ENCODE assay signal across 15 cellular contexts in genomic region chr7:138468244-138469123, GRCh38. TPM values are rescaled to one million over a fixed set of nuclear protein-coding genes. Genes with fewer than 3 reads are reported as not detected.
DNase-seq lines count a peak whose midpoint lies in the region; ATAC-seq and TF ChIP-seq lines count a peak whose summit lies in the region.
"Had no signal": no experiment of that assay in that cellular context is flagged by ENCODE, and none has a peak within 500 bp of the region (broad histone marks: within the 10 kb centered on the region; RNA-seq: fewer than 3 reads in every experiment).

No MANE protein-coding gene starts in this region.

- no TSS peak for BruUV-seq in PC-3 (replicated peaks; lab: Mats Ljungman, UMichigan)

- H3K36me3 Mint-ChIP-seq in GM23338 (ENCODE audit: low read depth), result peaks cover 52% of the 10 kb centered on the region

- 0 out of 2 replicates have a peak, but pooled peaks cover 4% of the 10 kb centered on the region for H3K36me3 ChIP-seq in GM23338 (ENCODE audit: insufficient read depth)
- H3K36me3 ChIP-seq in PC-3 (ENCODE audit: low read depth, low read length), result no peaks in the 10 kb centered on the region
- peaks cover 17% of the 10 kb centered on the region; the same call in 1 of the 2 replicates for H3K36me3 ChIP-seq in Karpas-422 (ENCODE audit: insufficient read depth, low read length)

- H4K20me1 ChIP-seq in GM23338 (replicated peaks; ENCODE audit: insufficient read depth) (peaks cover 69% of the 10 kb centered on the region), PC-3 (ENCODE audit: low read length) (no peaks in the 10 kb centered on the region), Karpas-422 (ENCODE audit: insufficient read depth, low read depth, low read length) (no peaks in the 10 kb centered on the region)

- CTCF ChIA-PET in PC-3 (lab: Charles Lee), result no interaction called here

- 0 out of 2 replicates have a peak overlapping the region, but pooled peaks have one; percentile 0 for H3K27ac ChIP-seq in GM23338 (ENCODE audit: low read depth)
- H3K27ac ChIP-seq in PC-3 (ENCODE audit: low read length), result no peak overlapping the region
- H3K27ac ChIP-seq in Karpas-422 (ENCODE audit: low read length), result no peak overlapping the region

- intact Hi-C loops in PC-3 (cut with micrococcal nuclease), result no loop called here

- H3K4me1 Mint-ChIP-seq in GM23338, result peaks cover 59% of the 10 kb centered on the region

- peak overlapping the region; percentile 11; the same call in 1 of the 2 replicates for H3K27ac Mint-ChIP-seq in GM23338

- H3K4me3 Mint-ChIP-seq in GM23338, result peak overlapping the region; percentile 17; the same call in 2 of the 3 replicates

- no peak overlapping the region for H2AFZ ChIP-seq in GM23338
- no peak overlapping the region for H2AFZ ChIP-seq in PC-3 (ENCODE audit: low read length)
- no peak overlapping the region for H2AFZ ChIP-seq in Karpas-422 (ENCODE audit: low read length)

- no peak for ATAC-seq in GM23338
- ATAC-seq in PC-3, result no peak
- no peak for ATAC-seq in GM21825 (IDR thresholded peaks at IDR 0.05; ENCODE audit: unreplicated experiment)

- H3K4me3 ChIP-seq in GM23338 (no peak overlapping the region; the same call in 1 of the 2 replicates), PC-3 (ENCODE audit: low read length) (no peak overlapping the region), Karpas-422 (ENCODE audit: low read length) (no peak overlapping the region)

- H3K27me3 ChIP-seq in GM23338 (ENCODE audit: insufficient read depth) (no peaks in the 10 kb centered on the region), PC-3 (ENCODE audit: low read length) (no peaks in the 10 kb centered on the region), Karpas-422 (ENCODE audit: low read length) (no peaks in the 10 kb centered on the region)

- POLR2A ChIA-PET in PC-3 (lab: Charles Lee; ENCODE audit: unreplicated experiment), result no interaction called here

- H3K4me1 ChIP-seq in GM23338 (ENCODE audit: insufficient read depth) (peaks cover 49% of the 10 kb centered on the region), PC-3 (ENCODE audit: insufficient read depth, low read length) (no peaks in the 10 kb centered on the region), Karpas-422 (ENCODE audit: low read length) (no peaks in the 10 kb centered on the region)

- H3F3A ChIP-seq in GM23338 (replicated peaks; ENCODE audit: low read depth) (no peaks in the 10 kb centered on the region), PC-3 (ENCODE audit: low read length, unreplicated experiment) (no peaks in the 10 kb centered on the region)

- H3K9ac ChIP-seq in PC-3 (ENCODE audit: low read length) (no peak overlapping the region), Karpas-422 (ENCODE audit: low read length) (no peak overlapping the region)

- DNase-seq in GM23338 (ENCODE audit: low spot score), result no peak
- peak in 47 of 58 donors; percentile 2 to 84 (median 35) for DNase-seq in anterior cingulate cortex (lab: John Stamatoyannopoulos, UW)
- peak in 39 of 51 donors; percentile 1 to 74 (median 25) for DNase-seq in hypothalamus (lab: John Stamatoyannopoulos, UW)
- DNase-seq in pons (ENCODE audit: low spot score), result peak; percentile 85
- DNase-seq in NCI-H345 treated with DMSO at 0.1 percent for 48 hours (lab: John Stamatoyannopoulos, UW; ENCODE audit: unreplicated experiment), result no peak
- DNase-seq in PC-3, result no peak
- no peak for DNase-seq in Karpas-422
- DNase-seq: activated CD4-positive, alpha-beta T cell treated with anti-CD3 and anti-CD28 coated beads for 1 hour; foreskin fibroblast; GOT3; MM.1S; NCI-H2171; stimulated activated CD4-positive, alpha-beta T cell treated with anti-CD3 and anti-CD28 coated beads, Interleukin-1b, Interleukin-23, amount 100 ng/mL, for 48 hours; SW 1271 had no signal

- H3K9me3 Mint-ChIP-seq in GM23338, result no peaks in the 10 kb centered on the region; the same call in 2 of the 3 replicates

- TF ChIP-seq CTCF in GM23338 (conservative IDR thresholded peaks at IDR 0.05; ENCODE audit: low read depth in 2 of 2) (no peak), PC-3 (conservative IDR thresholded peaks at IDR 0.05; ENCODE audit: low read depth, low read length) (no peak)

- H3K79me2 ChIP-seq in GM23338 (replicated peaks; ENCODE audit: insufficient read depth) (peaks cover 100% of the 10 kb centered on the region), PC-3 (ENCODE audit: low read length) (peaks cover 88% of the 10 kb centered on the region), Karpas-422 (ENCODE audit: low read length) (peaks cover 97% of the 10 kb centered on the region)

- no peaks in the 10 kb centered on the region for H3K9me2 ChIP-seq in GM23338 (ENCODE audit: insufficient read depth)
- no peaks in the 10 kb centered on the region for H3K9me2 ChIP-seq in PC-3 (replicated peaks; ENCODE audit: low read length)
- H3K9me2 ChIP-seq in Karpas-422 (replicated peaks; ENCODE audit: insufficient read depth, low read length), result no peaks in the 10 kb centered on the region

- H3K9me3 ChIP-seq in PC-3 (ENCODE audit: low read length) (no peaks in the 10 kb centered on the region), Karpas-422 (ENCODE audit: low read length) (no peaks in the 10 kb centered on the region)

- H3K4me2 ChIP-seq in GM23338 (no peak overlapping the region), PC-3 (ENCODE audit: low read length) (no peak overlapping the region), Karpas-422 (ENCODE audit: low read depth, low read length, poor library complexity, severe bottlenecking) (no peak overlapping the region)

- H3K27me3 Mint-ChIP-seq in GM23338 (ENCODE audit: insufficient read depth, low read depth, poor library complexity), result peaks cover 9% of the 10 kb centered on the region

TF ChIP-seq in GM23338, 12 proteins besides CTCF, POLR2A, EP300 and RAD21:
- no peak for TF ChIP-seq REST (IDR thresholded peaks at IDR 0.05; ENCODE audit: unreplicated experiment)
- no peak for TF ChIP-seq STAT1 (IDR thresholded peaks at IDR 0.05; ENCODE audit: unreplicated experiment)

RNA-seq across cellular contexts. Expression of gene TRIM24, which starts 8.4 kb away (rescaled TPM):
- total RNA-seq in GM23338 (2014; rRNA removed; shearing (Covaris generic)), result 120 and 126 TPM in 2 replicates
- 61.2 and 67.0 TPM in 2 replicates for polyA plus RNA-seq in GM23338 (2016; fragmentation: Nextera tagmentation; extraction: Ambion mirVana)
- 12.2 and 12.9 TPM in 2 replicates for total RNA-seq in PC-3 (2014; rRNA removed)
- 12.6 and 17.4 TPM in 2 replicates for total RNA-seq in Karpas-422 (2014; rRNA removed; shearing (Covaris generic); ENCODE audit: low replicate concordance)

Comparison
In these comparisons a context has a peak if more than half of its experiments do, and no peak if none do; other contexts are left out.
1. DNase-seq: peak in anterior cingulate cortex (47 of 58), hypothalamus (39 of 51) and pons (single experiment); none in GM23338 (single experiment), NCI-H345 treated with DMSO at 0.1 percent for 48 hours (single experiment), PC-3 (single experiment) and Karpas-422 (single experiment).